In genomic region chr16:27198451-27199234, GRCh38 we compare ENCODE assay signal across 1 cellular context.
TF ChIP-seq lines count a peak whose summit lies in the region.

No MANE protein-coding gene starts in this region.

TF ChIP-seq in K562, 482 proteins besides CTCF, POLR2A, EP300 and RAD21 (continued from another document and continues in another):
- TF ChIP-seq SAFB2 (IDR thresholded peaks at IDR 0.05; ENCODE audit: borderline replicate concordance, low read depth, low read length, severe bottlenecking) (no peak), ERF (CRISPR knock-in tag; IDR thresholded peaks at IDR 0.05) (0 out of 2 replicates have a peak, but pooled peaks have one; percentile 20), TAF15 (IDR thresholded peaks at IDR 0.05; ENCODE audit: low read depth, low read length) (no peak), MXD1 (CRISPR knock-in tag; IDR thresholded peaks at IDR 0.05; ENCODE audit: borderline replicate concordance, poor library complexity, severe bottlenecking) (no peak), POU5F1 (IDR thresholded peaks at IDR 0.05; ENCODE audit: borderline replicate concordance, low read depth, low read length, partially characterized antibody) (no peak), NFYB (IDR thresholded peaks at IDR 0.05; ENCODE audit: extremely low read depth, insufficient read length) (peak; percentile 13), ZNF778 (CRISPR knock-in tag; IDR thresholded peaks at IDR 0.05) (no peak), SRSF1 (IDR thresholded peaks at IDR 0.05; ENCODE audit: low read depth, low read length) (no peak), RNF2 (IDR thresholded peaks at IDR 0.05) (no peak), GTF2F1 (IDR thresholded peaks at IDR 0.05; ENCODE audit: low read depth, low read length) (peak; percentile 87), MNT (conservative IDR thresholded peaks at IDR 0.05) (no peak; a peak in 1 of 4 replicates), OTX1 (CRISPR knock-in tag; IDR thresholded peaks at IDR 0.05) (no peak), BMI1 (IDR thresholded peaks at IDR 0.05; ENCODE audit: low read length) (no peak), ZKSCAN1 (IDR thresholded peaks at IDR 0.05; ENCODE audit: low read depth, low read length) (no peak), BRD4 (IDR thresholded peaks at IDR 0.05) (peak; percentile 75; the same call in 1 of the 2 replicates), ARID3B (CRISPR knock-in tag; IDR thresholded peaks at IDR 0.05; ENCODE audit: borderline replicate concordance) (no peak), MAX (CRISPR knock-in tag; IDR thresholded peaks at IDR 0.05) (peak; percentile 62; the same call in 1 of the 2 replicates), ZC3H4 (CRISPR knock-in tag; IDR thresholded peaks at IDR 0.05; ENCODE audit: borderline replicate concordance) (no peak), SMARCE1 (IDR thresholded peaks at IDR 0.05) (no peak), GMEB1 (CRISPR knock-in tag; IDR thresholded peaks at IDR 0.05) (no peak), GABPB2 (CRISPR knock-in tag; conservative IDR thresholded peaks at IDR 0.05) (no peak), CXXC5 (CRISPR knock-in tag; IDR thresholded peaks at IDR 0.05) (peak; percentile 54; the same call in 1 of the 2 replicates), NFXL1 (CRISPR knock-in tag; IDR thresholded peaks at IDR 0.05) (no peak), PTBP1 (IDR thresholded peaks at IDR 0.05; ENCODE audit: low read depth, low read length) (no peak), PCBP1 (IDR thresholded peaks at IDR 0.05; ENCODE audit: low read depth, low read length, poor library complexity, severe bottlenecking) (no peak), C11orf30 (IDR thresholded peaks at IDR 0.05; ENCODE audit: low read depth) (no peak), ZNF830 (CRISPR knock-in tag; IDR thresholded peaks at IDR 0.05) (no peak), RBM34 (IDR thresholded peaks at IDR 0.05; ENCODE audit: borderline replicate concordance, insufficient read depth, low read length) (no peak), ZNF766 (CRISPR knock-in tag; conservative IDR thresholded peaks at IDR 0.05) (peak; percentile 71; the same call in 1 of the 2 replicates), ZNF584 (CRISPR knock-in tag; IDR thresholded peaks at IDR 0.05; ENCODE audit: low read depth) (peak; percentile 76; the same call in 1 of the 2 replicates), FOXP1 (CRISPR knock-in tag; IDR thresholded peaks at IDR 0.05) (no peak), ARID1B (IDR thresholded peaks at IDR 0.05) (0 out of 2 replicates have a peak, but pooled peaks have one; percentile 28), RFX5 (IDR thresholded peaks at IDR 0.05; ENCODE audit: low read depth, low read length) (no peak), SNAPC5 (CRISPR knock-in tag; IDR thresholded peaks at IDR 0.05) (no peak), ATF2 (CRISPR knock-in tag; IDR thresholded peaks at IDR 0.05) (no peak), CREM (IDR thresholded peaks at IDR 0.05; ENCODE audit: low read depth) (peak; percentile 76), CBX3 (IDR thresholded peaks at IDR 0.05; ENCODE audit: borderline replicate concordance in 1 of 2, low read length in 2 of 2) (peak in 1 of 2 experiments; percentile 42; a peak in 1 of 3 replicates), ZNF696 (CRISPR knock-in tag; conservative IDR thresholded peaks at IDR 0.05) (no peak), HBP1 (CRISPR knock-in tag; IDR thresholded peaks at IDR 0.05) (0 out of 2 replicates have a peak, but pooled peaks have one; percentile 21), CEBPG (CRISPR knock-in tag; IDR thresholded peaks at IDR 0.05) (no peak), CEBPG (tag; conservative IDR thresholded peaks at IDR 0.05 in 1 of 2, IDR thresholded peaks at IDR 0.05 in 1 of 2) (0 out of 4 replicates have a peak, but pooled peaks of 1 of the 2 experiments have one; percentile 7), SMAD2 (IDR thresholded peaks at IDR 0.05; ENCODE audit: low read depth, low read length) (no peak), ESRRA (IDR thresholded peaks at IDR 0.05; ENCODE audit: borderline replicate concordance, low read depth) (peak; percentile 63; the same call in 1 of the 2 replicates), CHAMP1 (IDR thresholded peaks at IDR 0.05) (no peak), BRCA1 (IDR thresholded peaks at IDR 0.05) (no peak), BRCA1 (CRISPR knock-in tag; IDR thresholded peaks at IDR 0.05) (no peak), ZNF764 (CRISPR knock-in tag; IDR thresholded peaks at IDR 0.05; ENCODE audit: low read depth) (no peak)
